ENCODE assay signal across 16 cellular contexts in genomic region chr7:23956769-23957556, GRCh38.
DNase-seq lines count a peak whose midpoint lies in the region; ATAC-seq and TF ChIP-seq lines count a peak whose summit lies in the region.
"Had no signal": no experiment of that assay in that cellular context is flagged by ENCODE, and none has a peak within 500 bp of the region (broad histone marks: within the 10 kb centered on the region; RNA-seq: fewer than 3 reads in every experiment).

No MANE protein-coding gene starts in this region.

- TF ChIP-seq POLR2A in right lobe of liver (IDR thresholded peaks at IDR 0.05) (no peak), thyroid gland (IDR thresholded peaks at IDR 0.05) (no peak)

- no peak for TF ChIP-seq CTCF in astrocyte of the spinal cord (IDR thresholded peaks at IDR 0.05; ENCODE audit: low read depth, low read length)
- TF ChIP-seq CTCF in right lobe of liver (IDR thresholded peaks at IDR 0.05), result no peak
- no peak for TF ChIP-seq CTCF in thyroid gland (IDR thresholded peaks at IDR 0.05)

- H3K4me1 ChIP-seq in right lobe of liver (peaks cover 0 to 10% (median 4%) of the 10 kb centered on the region in 4 donors), thyroid gland (no peaks in the 10 kb centered on the region)
- H3K4me1 ChIP-seq: body of pancreas, uterus had no signal

- no peaks in the 10 kb centered on the region for H3K27me3 ChIP-seq in right lobe of liver
- H3K27me3 ChIP-seq in thyroid gland, result no peaks in the 10 kb centered on the region
- H3K27me3 ChIP-seq: body of pancreas, uterus had no signal

- H3K36me3 ChIP-seq in right lobe of liver (no peaks in the 10 kb centered on the region), thyroid gland (no peaks in the 10 kb centered on the region)
- H3K36me3 ChIP-seq: uterus had no signal

- peak; percentile 94 to 97 (median 95) for ATAC-seq in right lobe of liver
- no peak for ATAC-seq in HG02885 (IDR thresholded peaks at IDR 0.05; ENCODE audit: poor library complexity, unreplicated experiment)
- ATAC-seq: body of pancreas; effector memory CD8-positive, alpha-beta T cell had no signal

- H3K4me3 ChIP-seq in astrocyte of the spinal cord (ENCODE audit: low read depth, low read length) (no peak overlapping the region), right lobe of liver (peak overlapping the region in 2 of 3 donors; percentile 20 to 32), thyroid gland (replicated peaks in 1 of 3) (no peak overlapping the region)
- H3K4me3 ChIP-seq: body of pancreas, uterus had no signal

- H3K27ac ChIP-seq in right lobe of liver (peak overlapping the region; percentile 64 to 97 (median 88)), thyroid gland (no peak overlapping the region)
- H3K27ac ChIP-seq: body of pancreas, uterus had no signal

- peak; percentile 45 for DNase-seq in LHCN-M2 (ENCODE audit: low read depth)
- DNase-seq in astrocyte of the spinal cord (ENCODE audit: low read depth, low spot score), result peak; percentile 10
- peak; percentile 58 to 85 (median 82) for DNase-seq in right lobe of liver
- DNase-seq in thyroid gland, result peak; percentile 13 to 51
- DNase-seq in stimulated activated CD4-positive, alpha-beta T cell treated with anti-CD3 and anti-CD28 coated beads, Interleukin-2, amount 100 ng/mL, for 48 hours, result no peak
- DNase-seq in 8988T, result no peak
- DNase-seq: activated gamma-delta T cell; body of pancreas; DND-41; effector memory CD8-positive, alpha-beta T cell; Kasumi-1; NCI-H1694 treated with DMSO at 0.1 percent for 48 hours; NCI-H510A treated with DMSO at 0.1 percent for 48 hours; stimulated activated naive CD4-positive, alpha-beta T cell treated with Interleukin-2 at 50 U/mL for 16 hours; uterus had no signal

- 13% methylated on average over 10 of the region's 10 CpGs for WGBS in right lobe of liver (ENCODE audit: insufficient coverage, low coverage, low lambda C conversion rate, missing lambda C conversion rate)
- 25 to 28% methylated on average over 10 of the region's 10 CpGs for whole genome bisulfite sequencing in thyroid gland, 2 donors

- intact Hi-C loops in right lobe of liver (cut with DNase I) (no loop called here), thyroid gland (cut with DNase I) (no loop called here)

- H3K9me3 ChIP-seq in right lobe of liver (no peaks in the 10 kb centered on the region), thyroid gland (no peaks in the 10 kb centered on the region)
- H3K9me3 ChIP-seq: body of pancreas, uterus had no signal

- in situ Hi-C loops in astrocyte of the spinal cord (cut with HindIII; ENCODE audit: low sequenced_read_pairs), result no loop called here

Comparison
In these comparisons a context has a peak if more than half of its experiments do, and no peak if none do; other contexts are left out.
1. DNase-seq: peak in LHCN-M2 (single experiment), astrocyte of the spinal cord (single experiment), right lobe of liver (3 of 3) and thyroid gland (2 of 2); none in stimulated activated CD4-positive, alpha-beta T cell treated with anti-CD3 and anti-CD28 coated beads, Interleukin-2, amount 100 ng/mL, for 48 hours (0 of 2) and 8988T (single experiment).
2. H3K4me3 ChIP-seq: peak in right lobe of liver (2 of 3); none in astrocyte of the spinal cord (single experiment) and thyroid gland (0 of 3).
3. H3K27ac ChIP-seq: peak in right lobe of liver (3 of 3); none in thyroid gland (0 of 3).